10 cellular contexts compared by ENCODE assay signal in the genomic region with DNA sequence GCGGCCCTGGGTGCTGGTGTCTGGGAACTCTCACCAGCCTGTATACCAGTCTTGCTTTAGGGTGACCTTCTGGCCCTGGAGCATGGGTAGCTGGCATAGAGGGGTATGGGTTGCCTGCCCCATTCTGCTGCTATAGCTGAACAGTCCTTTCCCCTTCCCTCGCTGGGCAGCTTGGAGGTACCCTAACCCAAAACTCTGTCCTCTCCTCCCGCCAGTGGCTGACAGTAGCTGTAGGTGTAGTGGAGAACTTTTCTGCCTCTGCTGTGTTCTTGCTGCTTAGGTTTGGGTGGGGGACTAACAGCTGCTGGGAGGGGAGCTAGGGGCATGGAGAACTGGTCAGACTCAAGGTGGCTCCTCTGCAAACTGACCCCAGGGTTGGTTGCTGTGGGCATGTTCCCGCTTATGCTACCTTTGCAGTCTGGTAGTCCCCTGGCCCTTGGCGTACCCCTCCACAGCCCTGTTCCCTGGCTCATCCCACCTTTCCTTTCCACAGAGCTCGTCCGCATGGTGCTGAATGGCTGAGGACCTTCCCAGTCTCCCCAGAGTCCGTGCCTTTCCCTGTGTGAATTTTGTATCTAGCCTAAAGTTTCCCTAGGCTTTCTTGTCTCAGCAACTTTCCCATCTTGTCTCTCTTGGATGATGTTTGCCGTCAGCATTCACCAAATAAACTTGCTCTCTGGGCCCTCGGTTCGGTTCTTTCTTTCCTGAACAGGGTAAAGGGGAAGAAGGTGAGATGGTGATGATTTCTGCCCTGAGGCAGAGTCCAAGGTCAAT. TPM values are rescaled to one million over a fixed set of nuclear protein-coding genes. Genes with fewer than 3 reads are reported as not detected.
DNase-seq lines count a peak whose midpoint lies in the region; ATAC-seq and TF ChIP-seq lines count a peak whose summit lies in the region.
"Had no signal": no experiment of that assay in that cellular context is flagged by ENCODE, and none has a peak within 500 bp of the region (broad histone marks: within the 10 kb centered on the region; RNA-seq: fewer than 3 reads in every experiment).

No MANE protein-coding gene starts in this region.

- intact Hi-C loops in ascending aorta (cut with DNase I) (no loop called here), thyroid gland (cut with DNase I) (no loop called here)

- H3K27ac ChIP-seq in ascending aorta, result peak overlapping the region; percentile 91 to 94
- H3K27ac ChIP-seq in liver (ENCODE audit: low read depth in 1 of 2, low read length in 2 of 2), result peak overlapping the region; percentile 90 to 98
- peak overlapping the region; percentile 96 to 100 (median 99) for H3K27ac ChIP-seq in thyroid gland
- H3K27ac ChIP-seq: C4-2B had no signal

- peak overlapping the region; percentile 96 for H3K27ac Mint-ChIP-seq in activated CD8-positive, alpha-beta memory T cell treated with anti-CD3 and anti-CD28 coated beads, Interleukin-2, amount 10 ng/mL, durations not matched to agents 7 days and 5 days

- CTCF ChIA-PET in activated CD8-positive, alpha-beta memory T cell treated with anti-CD3 and anti-CD28 coated beads, Interleukin-2, amount 10 ng/mL, durations not matched to agents 7 days and 5 days (lab: Charles Lee), result interaction anchor here (0.6 to 7.5 kb wide), 8 partner anchors 9 to 114 kb away, joined by 3 to 61 read pairs (median 8); a partner anchor contains a TSS

- no peak for TF ChIP-seq CTCF in ascending aorta (IDR thresholded peaks at IDR 0.05)
- TF ChIP-seq CTCF in liver (IDR thresholded peaks at IDR 0.05; ENCODE audit: low read depth, low read length, missing input control), result no peak
- TF ChIP-seq CTCF in thyroid gland (IDR thresholded peaks at IDR 0.05), result no peak

- no peak for DNase-seq in activated CD8-positive, alpha-beta memory T cell treated with anti-CD3 and anti-CD28 coated beads, Interleukin-2, amount 10 ng/mL, durations not matched to agents 7 days and 5 days
- DNase-seq in activated CD8-positive, alpha-beta memory T cell treated with anti-CD3 and anti-CD28 coated beads, Interleukin-2, amount 50 U/mL, for 48 hours, result no peak
- DNase-seq in ascending aorta (ENCODE audit: low spot score in 2 of 2) (no peak), thyroid gland (no peak), GF-D8 (lab: John Stamatoyannopoulos, UW) (no peak), NCI-H1105 (lab: John Stamatoyannopoulos, UW) (no peak)
- DNase-seq: islet precursor cell had no signal

- H3K9ac ChIP-seq in liver (ENCODE audit: low read depth in 1 of 2, low read length in 2 of 2), result peak overlapping the region; percentile 10 to 37

- H3K27me3 Mint-ChIP-seq in activated CD8-positive, alpha-beta memory T cell treated with anti-CD3 and anti-CD28 coated beads, Interleukin-2, amount 10 ng/mL, durations not matched to agents 7 days and 5 days, result no peaks in the 10 kb centered on the region

- H3K36me3 Mint-ChIP-seq in activated CD8-positive, alpha-beta memory T cell treated with anti-CD3 and anti-CD28 coated beads, Interleukin-2, amount 10 ng/mL, durations not matched to agents 7 days and 5 days, result peaks cover 67% of the 10 kb centered on the region

- peaks cover 64 to 67% of the 10 kb centered on the region in 2 donors for H3K36me3 ChIP-seq in ascending aorta
- peaks cover 23 to 56% (median 50%) of the 10 kb centered on the region in 4 donors for H3K36me3 ChIP-seq in liver (ENCODE audit: control insufficient read depth in 4 of 4, insufficient read depth in 3 of 4, low read depth in 1 of 4, low read length in 3 of 4)
- H3K36me3 ChIP-seq in thyroid gland, result peaks cover 61 to 64% of the 10 kb centered on the region in 2 donors

- H3K9me3 ChIP-seq in ascending aorta (no peaks in the 10 kb centered on the region), liver (ENCODE audit: control insufficient read depth in 4 of 4, low read length in 3 of 4) (no peaks in the 10 kb centered on the region), thyroid gland (no peaks in the 10 kb centered on the region)

- no peak for ATAC-seq in activated CD8-positive, alpha-beta memory T cell treated with anti-CD3 and anti-CD28 coated beads, Interleukin-2, amount 10 ng/mL, durations not matched to agents 7 days and 5 days
- no peak for ATAC-seq in HG02571 (IDR thresholded peaks at IDR 0.05; ENCODE audit: unreplicated experiment)

- peaks cover 36% of the 10 kb centered on the region for H3K4me1 Mint-ChIP-seq in activated CD8-positive, alpha-beta memory T cell treated with anti-CD3 and anti-CD28 coated beads, Interleukin-2, amount 10 ng/mL, durations not matched to agents 7 days and 5 days

- H3K4me3 ChIP-seq in ascending aorta (peak overlapping the region; percentile 83 to 96), liver (ENCODE audit: low read depth in 1 of 3, low read length in 3 of 3) (no peak overlapping the region), thyroid gland (replicated peaks in 1 of 3) (peak overlapping the region in 1 of 3 donors; percentile 67)

- H3K4me3 Mint-ChIP-seq in activated CD8-positive, alpha-beta memory T cell treated with anti-CD3 and anti-CD28 coated beads, Interleukin-2, amount 10 ng/mL, durations not matched to agents 7 days and 5 days, result peak overlapping the region; percentile 94

- no peak for TF ChIP-seq POLR2A in thyroid gland (IDR thresholded peaks at IDR 0.05)

- no peak for TF ChIP-seq RAD21 in liver (IDR thresholded peaks at IDR 0.05)

- H3K9me3 Mint-ChIP-seq in activated CD8-positive, alpha-beta memory T cell treated with anti-CD3 and anti-CD28 coated beads, Interleukin-2, amount 10 ng/mL, durations not matched to agents 7 days and 5 days (ENCODE audit: low read depth), result no peaks in the 10 kb centered on the region

- 73% methylated on average over 11 of the region's 11 CpGs for WGBS in liver
- 79 to 83% methylated on average over 11 of the region's 11 CpGs for WGBS in thyroid gland, 2 donors

- no peaks in the 10 kb centered on the region for H3K27me3 ChIP-seq in ascending aorta
- H3K27me3 ChIP-seq in liver (ENCODE audit: control insufficient read depth in 4 of 4, insufficient read depth in 4 of 4, low read length in 3 of 4), result no peaks in the 10 kb centered on the region
- no peaks in the 10 kb centered on the region for H3K27me3 ChIP-seq in thyroid gland

- peaks cover 10 to 40% of the 10 kb centered on the region in 2 donors for H3K4me1 ChIP-seq in ascending aorta
- H3K4me1 ChIP-seq in liver (ENCODE audit: control insufficient read depth in 4 of 4, insufficient read depth in 4 of 4, low read length in 3 of 4), result peaks cover 0 to 36% (median 30%) of the 10 kb centered on the region in 4 donors
- H3K4me1 ChIP-seq in thyroid gland, result peaks cover 24 to 33% of the 10 kb centered on the region in 2 donors

TF ChIP-seq in liver, 16 proteins besides CTCF, POLR2A, EP300 and RAD21:
- TF ChIP-seq, protein P1, sequence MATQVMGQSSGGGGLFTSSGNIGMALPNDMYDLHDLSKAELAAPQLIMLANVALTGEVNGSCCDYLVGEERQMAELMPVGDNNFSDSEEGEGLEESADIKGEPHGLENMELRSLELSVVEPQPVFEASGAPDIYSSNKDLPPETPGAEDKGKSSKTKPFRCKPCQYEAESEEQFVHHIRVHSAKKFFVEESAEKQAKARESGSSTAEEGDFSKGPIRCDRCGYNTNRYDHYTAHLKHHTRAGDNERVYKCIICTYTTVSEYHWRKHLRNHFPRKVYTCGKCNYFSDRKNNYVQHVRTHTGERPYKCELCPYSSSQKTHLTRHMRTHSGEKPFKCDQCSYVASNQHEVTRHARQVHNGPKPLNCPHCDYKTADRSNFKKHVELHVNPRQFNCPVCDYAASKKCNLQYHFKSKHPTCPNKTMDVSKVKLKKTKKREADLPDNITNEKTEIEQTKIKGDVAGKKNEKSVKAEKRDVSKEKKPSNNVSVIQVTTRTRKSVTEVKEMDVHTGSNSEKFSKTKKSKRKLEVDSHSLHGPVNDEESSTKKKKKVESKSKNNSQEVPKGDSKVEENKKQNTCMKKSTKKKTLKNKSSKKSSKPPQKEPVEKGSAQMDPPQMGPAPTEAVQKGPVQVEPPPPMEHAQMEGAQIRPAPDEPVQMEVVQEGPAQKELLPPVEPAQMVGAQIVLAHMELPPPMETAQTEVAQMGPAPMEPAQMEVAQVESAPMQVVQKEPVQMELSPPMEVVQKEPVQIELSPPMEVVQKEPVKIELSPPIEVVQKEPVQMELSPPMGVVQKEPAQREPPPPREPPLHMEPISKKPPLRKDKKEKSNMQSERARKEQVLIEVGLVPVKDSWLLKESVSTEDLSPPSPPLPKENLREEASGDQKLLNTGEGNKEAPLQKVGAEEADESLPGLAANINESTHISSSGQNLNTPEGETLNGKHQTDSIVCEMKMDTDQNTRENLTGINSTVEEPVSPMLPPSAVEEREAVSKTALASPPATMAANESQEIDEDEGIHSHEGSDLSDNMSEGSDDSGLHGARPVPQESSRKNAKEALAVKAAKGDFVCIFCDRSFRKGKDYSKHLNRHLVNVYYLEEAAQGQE (IDR thresholded peaks at IDR 0.05), result no peak
- peak; percentile 38 to 49 for TF ChIP-seq HNF4A (conservative IDR thresholded peaks at IDR 0.05)
- TF ChIP-seq HNF4G (IDR thresholded peaks at IDR 0.05), result no peak
- no peak for TF ChIP-seq EGR1 (IDR thresholded peaks at IDR 0.05; ENCODE audit: low read depth in 2 of 2)

RNA-seq across cellular contexts. Expression of a gene that starts 2.9 kb away (rescaled TPM):
- total RNA-seq in activated CD8-positive, alpha-beta memory T cell treated with anti-CD3 and anti-CD28 coated beads, Interleukin-2, amount 10 ng/mL, durations not matched to agents 7 days and 5 days, result 1,000 to 10,000 TPM; 1,307 to 1,412 TPM
- total RNA-seq in ascending aorta (1,476 TPM), liver (100 to 1,000 TPM; 298 to 482 TPM), thyroid gland (1,000 to 10,000 TPM; 1,110 to 2,359 (median 1,915) TPM)
- polyA plus RNA-seq in liver, result 100 to 1,000 TPM; 766 to 975 TPM

RNA-seq across cellular contexts. Expression of a gene that starts 8.7 kb away (rescaled TPM):
- total RNA-seq in activated CD8-positive, alpha-beta memory T cell treated with anti-CD3 and anti-CD28 coated beads, Interleukin-2, amount 10 ng/mL, durations not matched to agents 7 days and 5 days, result 10 to 100 TPM; 67.6 to 85.2 TPM
- total RNA-seq in ascending aorta (53.6 TPM), liver (10 to 100 TPM in 1 of 2 donors, 1 to 10 TPM in 1; 3.7 to 14.2 TPM), thyroid gland (100 to 1,000 TPM in 1 of 4 donors, 10 to 100 TPM in 3; 33.4 to 115 (median 48.1) TPM)
- polyA plus RNA-seq in liver, result 10 to 100 TPM; 11.2 to 13.9 TPM

RNA-seq across cellular contexts. Expression of a gene that starts 28.2 kb away (rescaled TPM):
- 100 to 1,000 TPM; 147 to 150 TPM for total RNA-seq in activated CD8-positive, alpha-beta memory T cell treated with anti-CD3 and anti-CD28 coated beads, Interleukin-2, amount 10 ng/mL, durations not matched to agents 7 days and 5 days
- 53.9 TPM for total RNA-seq in ascending aorta
- 10 to 100 TPM; 20.5 to 24.6 TPM for total RNA-seq in liver
- polyA plus RNA-seq in liver, result 10 to 100 TPM; 12.8 to 24.8 TPM
- 100 to 1,000 TPM in 1 of 4 donors, 10 to 100 TPM in 3; 76.5 to 101 (median 83.0) TPM for total RNA-seq in thyroid gland

RNA-seq across cellular contexts. Expression of a gene that starts 33.0 kb away (rescaled TPM):
- total RNA-seq in activated CD8-positive, alpha-beta memory T cell treated with anti-CD3 and anti-CD28 coated beads, Interleukin-2, amount 10 ng/mL, durations not matched to agents 7 days and 5 days, result 100 to 1,000 TPM; 225 to 241 TPM
- 119 TPM for total RNA-seq in ascending aorta
- total RNA-seq in liver, result 10 to 100 TPM; 59.5 to 93.5 TPM
- 10 to 100 TPM; 41.0 to 58.1 TPM for polyA plus RNA-seq in liver
- 10 to 100 TPM; 60.6 to 84.7 (median 68.7) TPM for total RNA-seq in thyroid gland

RNA-seq across cellular contexts. Expression of a gene that starts 43.0 kb away (rescaled TPM):
- 10 to 100 TPM; 10.3 to 11.7 TPM for total RNA-seq in activated CD8-positive, alpha-beta memory T cell treated with anti-CD3 and anti-CD28 coated beads, Interleukin-2, amount 10 ng/mL, durations not matched to agents 7 days and 5 days
- total RNA-seq in ascending aorta (11.1 TPM), liver (1 to 10 TPM; 2.0 to 5.2 TPM), thyroid gland (1 to 10 TPM; 4.7 to 7.7 (median 5.6) TPM)
- 1 to 10 TPM; 1.3 to 1.8 TPM for polyA plus RNA-seq in liver

Comparison
In these comparisons a context has a peak if more than half of its experiments do, and no peak if none do; other contexts are left out.
1. H3K4me3 ChIP-seq: peak in ascending aorta (2 of 2); none in liver (0 of 3).
2. Peak in every context shown above with its lines, with median percentiles within 50 percentile points of each other: H3K27ac ChIP-seq.